Comparison of ENCODE assay signal across 8 cellular contexts in the genomic region with DNA sequence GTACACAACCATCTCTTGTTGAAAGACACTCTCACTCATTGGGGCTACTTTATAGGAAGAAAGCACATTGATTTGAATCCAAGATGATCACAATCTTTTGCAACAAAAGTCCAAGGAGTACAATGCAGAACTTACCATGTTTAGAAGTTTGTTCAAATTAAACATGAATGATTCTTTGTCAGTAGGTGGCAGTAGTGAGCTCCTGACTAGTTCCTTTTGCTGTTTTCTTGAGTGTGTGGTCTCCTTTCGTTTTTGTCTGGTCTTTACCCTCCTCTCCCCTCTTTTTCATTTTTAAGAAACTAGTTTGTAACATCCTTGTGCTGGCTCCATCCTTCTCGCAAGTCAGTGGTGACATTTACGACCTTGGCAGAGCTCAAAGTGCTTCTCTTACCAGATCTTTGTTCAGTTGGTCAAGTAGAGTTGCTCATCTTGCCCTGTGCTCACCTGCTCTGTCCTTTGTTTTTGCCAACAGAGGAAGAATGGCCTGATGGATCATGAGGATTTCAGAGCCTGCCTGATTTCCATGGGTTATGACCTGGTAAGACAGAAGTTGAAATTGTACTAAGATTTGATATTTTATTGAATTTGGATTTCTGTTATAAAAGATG. TPM values are rescaled to one million over a fixed set of nuclear protein-coding genes. Genes with fewer than 3 reads are reported as not detected.
DNase-seq lines count a peak whose midpoint lies in the region; ATAC-seq and TF ChIP-seq lines count a peak whose summit lies in the region.

No MANE protein-coding gene starts in this region.

- no peaks in the 10 kb centered on the region for H3K27me3 Mint-ChIP-seq in CD4-positive, alpha-beta memory T cell
- H3K27me3 Mint-ChIP-seq in activated CD8-positive, alpha-beta T cell treated with anti-CD3 and anti-CD28 coated beads for 36 hours = no peaks in the 10 kb centered on the region

- H3K4me1 Mint-ChIP-seq in CD4-positive, alpha-beta memory T cell = peaks cover 0 to 2% (median under 1%) of the 10 kb centered on the region in 4 donors
- H3K4me1 Mint-ChIP-seq in activated CD8-positive, alpha-beta T cell treated with anti-CD3 and anti-CD28 coated beads for 36 hours (ENCODE audit: low read depth) = no peaks in the 10 kb centered on the region

- no peaks in the 10 kb centered on the region for H3K36me3 Mint-ChIP-seq in CD4-positive, alpha-beta memory T cell
- H3K36me3 Mint-ChIP-seq in activated CD8-positive, alpha-beta T cell treated with anti-CD3 and anti-CD28 coated beads for 36 hours (ENCODE audit: low read depth) = no peaks in the 10 kb centered on the region

- ATAC-seq in GM18511 (IDR thresholded peaks at IDR 0.05; ENCODE audit: unreplicated experiment) = peak; percentile 84
- ATAC-seq in activated CD8-positive, alpha-beta T cell treated with anti-CD3 and anti-CD28 coated beads for 36 hours = peak; percentile 64
- no peak for ATAC-seq in GM21786 (IDR thresholded peaks at IDR 0.05; ENCODE audit: unreplicated experiment)
- ATAC-seq in HG03439 (IDR thresholded peaks at IDR 0.05; ENCODE audit: unreplicated experiment) = no peak

- no peaks in the 10 kb centered on the region for H3K27me3 ChIP-seq in CD4-positive, alpha-beta memory T cell (ENCODE audit: insufficient read depth, low read length)
- H3K27me3 ChIP-seq in testis = no peaks in the 10 kb centered on the region

- no peak overlapping the region for H3K27ac ChIP-seq in CD4-positive, alpha-beta memory T cell (ENCODE audit: low read depth, low read length)
- no peak overlapping the region for H3K27ac ChIP-seq in testis

- no peaks in the 10 kb centered on the region for H3K4me1 ChIP-seq in CD4-positive, alpha-beta memory T cell (ENCODE audit: insufficient read depth, low read length)
- no peaks in the 10 kb centered on the region for H3K4me1 ChIP-seq in testis

- peak overlapping the region in 5 of 8 donors; percentile 2 to 56 (median 44) for H3K4me3 Mint-ChIP-seq in CD4-positive, alpha-beta memory T cell
- H3K4me3 Mint-ChIP-seq in activated CD8-positive, alpha-beta T cell treated with anti-CD3 and anti-CD28 coated beads for 36 hours = no peak overlapping the region

- peak in 4 of 5 donors; percentile 19 to 40 (median 32) for DNase-seq in CD4-positive, alpha-beta memory T cell
- DNase-seq in activated CD8-positive, alpha-beta T cell treated with anti-CD3 and anti-CD28 coated beads for 36 hours = peak; percentile 7
- peak; percentile 57 for DNase-seq in iPS-NIHi11 (ENCODE audit: low spot score)
- no peak for DNase-seq in testis

- CTCF ChIA-PET in CD4-positive, alpha-beta memory T cell (lab: Charles Lee; ENCODE audit: partially characterized antibody) = interaction anchor here (1.0 to 3.0 kb wide), 24 partner anchors 9 to 1317 kb away, joined by 3 to 16 read pairs (median 4); a partner anchor contains a TSS
- CTCF ChIA-PET in activated CD8-positive, alpha-beta T cell treated with anti-CD3 and anti-CD28 coated beads for 36 hours (lab: Charles Lee) = interaction anchor here (0.9 to 3.0 kb wide), 36 partner anchors 9 to 803 kb away, joined by 3 to 26 read pairs (median 4); no protein-coding TSS in a partner anchor

- intact Hi-C loops in CD4-positive, alpha-beta memory T cell (cut with micrococcal nuclease) = loop anchor here (1.0 to 10.0 kb wide), 2 partner anchors 110 to 655 kb away; no protein-coding TSS in a partner anchor
- intact Hi-C loops in activated CD8-positive, alpha-beta T cell treated with anti-CD3 and anti-CD28 coated beads for 36 hours (cut with micrococcal nuclease) = loop anchor here (10.0 kb wide), 1 partner anchor 625 kb away; no protein-coding TSS in a partner anchor
- intact Hi-C loops in testis (cut with DNase I; ENCODE audit: low total_unique reads) = no loop called here

- POLR2A ChIA-PET in CD4-positive, alpha-beta memory T cell (lab: Charles Lee; ENCODE audit: partially characterized antibody) = interaction anchor here (1.1 kb wide), 1 partner anchor 36 kb away, joined by 3 read pairs; a partner anchor contains a TSS
- POLR2A ChIA-PET in activated CD8-positive, alpha-beta T cell treated with anti-CD3 and anti-CD28 coated beads for 36 hours (lab: Charles Lee) = no interaction called here

- H3K9me3 ChIP-seq in CD4-positive, alpha-beta memory T cell (ENCODE audit: control insufficient read depth in 1 of 2, low read length in 2 of 2) = no peaks in the 10 kb centered on the region
- H3K9me3 ChIP-seq in testis = no peaks in the 10 kb centered on the region

- TF ChIP-seq CTCF in LNCAP (IDR thresholded peaks at IDR 0.05) = peak; percentile 85
- TF ChIP-seq CTCF in activated CD8-positive, alpha-beta T cell treated with anti-CD3 and anti-CD28 coated beads for 36 hours (IDR thresholded peaks at IDR 0.05) = peak; percentile 88
- TF ChIP-seq CTCF in testis (IDR thresholded peaks at IDR 0.05) = peak in 2 of 3 experiments; percentile 50 to 63

- H3K4me3 ChIP-seq in CD4-positive, alpha-beta memory T cell (ENCODE audit: low read length in 2 of 2) = no peak overlapping the region
- no peak overlapping the region for H3K4me3 ChIP-seq in testis

- H3K27ac Mint-ChIP-seq in CD4-positive, alpha-beta memory T cell = no peak overlapping the region
- H3K27ac Mint-ChIP-seq in activated CD8-positive, alpha-beta T cell treated with anti-CD3 and anti-CD28 coated beads for 36 hours = no peak overlapping the region

- TF ChIP-seq POLR2A in testis (IDR thresholded peaks at IDR 0.05) = no peak

- 48 to 51% methylated on average over 3 of the region's 3 CpGs for whole genome bisulfite sequencing in testis, 2 donors

- peaks cover 0 to 1% (median 0%) of the 10 kb centered on the region in 8 donors for H3K9me3 Mint-ChIP-seq in CD4-positive, alpha-beta memory T cell
- no peaks in the 10 kb centered on the region for H3K9me3 Mint-ChIP-seq in activated CD8-positive, alpha-beta T cell treated with anti-CD3 and anti-CD28 coated beads for 36 hours

- no peaks in the 10 kb centered on the region for H3K36me3 ChIP-seq in CD4-positive, alpha-beta memory T cell (ENCODE audit: insufficient read depth, low read length)
- no peaks in the 10 kb centered on the region for H3K36me3 ChIP-seq in testis (ENCODE audit: low read depth, missing control alignments)

RNA-seq across cellular contexts. Expression of a gene that starts 35.7 kb away (rescaled TPM):
- 10 to 100 TPM; 68.4 to 71.0 TPM for total RNA-seq in CD4-positive, alpha-beta memory T cell
- 10 to 100 TPM in 1 of 2 donors, 1 to 10 TPM in 1; 5.6 to 22.5 TPM for polyA plus RNA-seq in CD4-positive, alpha-beta memory T cell
- 10 to 100 TPM; 72.4 to 72.7 TPM for total RNA-seq in activated CD8-positive, alpha-beta T cell treated with anti-CD3 and anti-CD28 coated beads for 36 hours
- 10 to 100 TPM; 54.0 to 65.4 TPM for total RNA-seq in testis
- polyA plus RNA-seq in testis (ENCODE audit: insufficient read depth, low read depth, low replicate concordance) = 23.4 TPM

Comparison
In these comparisons a context has a peak if more than half of its experiments do, and no peak if none do; other contexts are left out.
1. ATAC-seq: peak in GM18511 (single experiment) and activated CD8-positive, alpha-beta T cell treated with anti-CD3 and anti-CD28 coated beads for 36 hours (single experiment); none in GM21786 (single experiment) and HG03439 (single experiment).
2. Peak in every context shown above with its lines, with median percentiles within 50 percentile points of each other: CTCF ChIP-seq.